ENCODE assay signal across 28 cellular contexts in genomic region chr18:75154997-75155396, GRCh38.
"Had no signal": no experiment of that assay in that cellular context is flagged by ENCODE, and none has a peak within 500 bp of the region (broad histone marks: within the 10 kb centered on the region; RNA-seq: fewer than 3 reads in every experiment).

No MANE protein-coding gene starts in this region.

- DNase-seq: dorsolateral prefrontal cortex; effector CD4-positive, alpha-beta T cell; esophagus squamous epithelium; foreskin melanocyte; glutamatergic neuron; heart right ventricle; hippocampal formation; left cardiac atrium; mammary epithelial cell; mesendoderm; midbrain; naive thymus-derived CD4-positive, alpha-beta T cell; occipital lobe; stimulated activated CD4-positive, alpha-beta T cell treated with anti-CD3 and anti-CD28 coated beads, Interleukin-12 subunit alpha, Interleukin-12 subunit beta, amount 100 ng/mL, for 4 hours; stimulated activated CD4-positive, alpha-beta T cell treated with anti-CD3 and anti-CD28 coated beads, Interleukin-1b, Interleukin-23, amount 100 ng/mL, for 48 hours; stimulated activated CD4-positive, alpha-beta T cell treated with anti-CD3 and anti-CD28 coated beads, Interleukin-4, amount 100 ng/mL, for 1 hour; stimulated activated CD8-positive, alpha-beta memory T cell treated with anti-CD3 and anti-CD28 coated beads, Interleukin-4, amount 100 ng/mL, for 48 hours; stimulated activated naive CD4-positive, alpha-beta T cell; stimulated activated naive CD8-positive, alpha-beta T cell treated with anti-CD3 and anti-CD28 coated beads, Interleukin-15, amount 100 ng/mL, for 72 hours; transverse colon; upper lobe of right lung; uterus had no signal

- H3K27ac Mint-ChIP-seq: nephron; progenitor cell of endocrine pancreas; stimulated activated naive CD8-positive, alpha-beta T cell treated with anti-CD3 and anti-CD28 coated beads, Interleukin-15, amount 100 ng/mL, for 72 hours had no signal

- H3K27me3 ChIP-seq: dorsolateral prefrontal cortex, left lung, pancreas, suprapubic skin, transverse colon, uterus had no signal

- H3K36me3 ChIP-seq: esophagus squamous epithelium, heart right ventricle, left lung, pancreas, suprapubic skin, transverse colon, upper lobe of right lung, uterus had no signal

- H3K4me3 ChIP-seq: dorsolateral prefrontal cortex, esophagus squamous epithelium, heart right ventricle, left lung, pancreas, smooth muscle cell, suprapubic skin, transverse colon, upper lobe of right lung, uterus had no signal

- H3K4me3 Mint-ChIP-seq: naive thymus-derived CD4-positive, alpha-beta T cell; nephron; stimulated activated naive CD8-positive, alpha-beta T cell treated with anti-CD3 and anti-CD28 coated beads, Interleukin-15, amount 100 ng/mL, for 72 hours had no signal

- H3K9me3 ChIP-seq: esophagus squamous epithelium, pancreas, suprapubic skin, transverse colon, uterus had no signal

- H3K4me1 ChIP-seq: esophagus squamous epithelium, heart right ventricle, left lung, pancreas, suprapubic skin, transverse colon, upper lobe of right lung, uterus had no signal

- H3K27me3 Mint-ChIP-seq: stimulated activated naive CD8-positive, alpha-beta T cell treated with anti-CD3 and anti-CD28 coated beads, Interleukin-15, amount 100 ng/mL, for 72 hours had no signal

- H3K4me2 ChIP-seq: smooth muscle cell had no signal

- H3K27ac ChIP-seq: dorsolateral prefrontal cortex, esophagus squamous epithelium, heart right ventricle, left lung, pancreas, suprapubic skin, transverse colon, upper lobe of right lung, uterus had no signal

- H3K4me1 Mint-ChIP-seq: stimulated activated naive CD8-positive, alpha-beta T cell treated with anti-CD3 and anti-CD28 coated beads, Interleukin-15, amount 100 ng/mL, for 72 hours had no signal
